Comparison of ENCODE assay signal across 14 cellular contexts in genomic region chr22:25739659-25740344, GRCh38. TPM values are rescaled to one million over a fixed set of nuclear protein-coding genes. Genes with fewer than 3 reads are reported as not detected.
"Had no signal": no experiment of that assay in that cellular context is flagged by ENCODE, and none has a peak within 500 bp of the region (broad histone marks: within the 10 kb centered on the region; RNA-seq: fewer than 3 reads in every experiment).

No MANE protein-coding gene starts in this region.

- H3K9me3 Mint-ChIP-seq: memory B cell, nephron, type B pancreatic cell had no signal

- H3K36me3 Mint-ChIP-seq: type B pancreatic cell had no signal

- ATAC-seq: activated CD4-positive, CD25-positive, alpha-beta regulatory T cell treated with anti-CD3 and anti-CD28 coated beads, Interleukin-2, amount 50 U/mL, for 24 hours; activated T-cell treated with anti-CD3 and anti-CD28 coated beads, Interleukin-2, amount 50 U/mL, for 72 hours; heart left ventricle; left cardiac atrium; right cardiac atrium had no signal

- H3K27ac Mint-ChIP-seq: activated T-cell treated with anti-CD3 and anti-CD28 coated beads, Interleukin-2, amount 50 U/mL, for 72 hours; memory B cell; nephron; type B pancreatic cell had no signal

- DNase-seq: activated effector memory CD4-positive, alpha-beta T cell treated with anti-CD3 and anti-CD28 coated beads, Interleukin-2, amount 50 U/mL, for 16 hours; activated T-cell treated with anti-CD3 and anti-CD28 coated beads, Interleukin-2, amount 50 U/mL, for 72 hours; heart left ventricle; islet precursor cell; left cardiac atrium; right cardiac atrium; stimulated activated CD4-positive, alpha-beta T cell treated with anti-CD3 and anti-CD28 coated beads, Interleukin-4, amount 100 ng/mL, for 24 hours; stimulated activated naive CD4-positive, alpha-beta T cell treated with Interleukin-2 at 50 U/mL for 16 hours had no signal

- H3K4me3 Mint-ChIP-seq: activated T-cell treated with anti-CD3 and anti-CD28 coated beads, Interleukin-2, amount 50 U/mL, for 72 hours; memory B cell; type B pancreatic cell had no signal

RNA-seq across cellular contexts. Expression of gene MYO18B, which starts 2.2 kb away (rescaled TPM):
- total RNA-seq: epithelial cell of proximal tubule, pulmonary artery endothelial cell had no signal
